ENCODE assay signal across 1 cellular context in the genomic region with DNA sequence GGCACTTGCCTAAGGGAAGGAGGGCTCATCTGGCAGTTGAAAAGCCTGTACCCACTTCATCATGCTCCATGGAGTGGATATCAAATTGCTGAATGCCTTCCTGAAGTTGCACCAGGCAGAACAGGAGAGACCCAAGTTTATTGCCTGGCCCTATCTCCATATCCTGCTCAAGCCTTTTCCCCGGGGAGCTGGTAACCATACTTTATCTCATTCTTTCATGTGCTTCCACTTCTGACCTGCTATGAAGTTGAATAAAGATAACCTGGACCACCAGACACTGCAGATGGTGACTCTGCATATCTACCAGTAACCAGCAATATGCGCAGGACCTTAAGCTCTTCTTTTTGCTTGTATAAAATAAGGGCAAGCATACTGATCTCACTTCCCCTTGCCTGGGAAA.
TF ChIP-seq lines count a peak whose summit lies in the region.

No MANE protein-coding gene starts in this region.

TF ChIP-seq in K562, 482 proteins besides CTCF, POLR2A, EP300 and RAD21 (continued from another document and continues in another):
- TF ChIP-seq, protein P1, sequence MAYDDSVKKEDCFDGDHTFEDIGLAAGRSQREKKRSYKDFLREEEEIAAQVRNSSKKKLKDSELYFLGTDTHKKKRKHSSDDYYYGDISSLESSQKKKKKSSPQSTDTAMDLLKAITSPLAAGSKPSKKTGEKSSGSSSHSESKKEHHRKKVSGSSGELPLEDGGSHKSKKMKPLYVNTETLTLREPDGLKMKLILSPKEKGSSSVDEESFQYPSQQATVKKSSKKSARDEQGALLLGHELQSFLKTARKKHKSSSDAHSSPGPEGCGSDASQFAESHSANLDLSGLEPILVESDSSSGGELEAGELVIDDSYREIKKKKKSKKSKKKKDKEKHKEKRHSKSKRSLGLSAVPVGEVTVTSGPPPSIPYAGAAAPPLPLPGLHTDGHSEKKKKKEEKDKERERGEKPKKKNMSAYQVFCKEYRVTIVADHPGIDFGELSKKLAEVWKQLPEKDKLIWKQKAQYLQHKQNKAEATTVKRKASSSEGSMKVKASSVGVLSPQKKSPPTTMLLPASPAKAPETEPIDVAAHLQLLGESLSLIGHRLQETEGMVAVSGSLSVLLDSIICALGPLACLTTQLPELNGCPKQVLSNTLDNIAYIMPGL (CRISPR knock-in tag; IDR thresholded peaks at IDR 0.05): no peak
- TF ChIP-seq KDM2B (CRISPR knock-in tag; IDR thresholded peaks at IDR 0.05) (no peak), ZNF780A (CRISPR knock-in tag; IDR thresholded peaks at IDR 0.05) (no peak), HDAC1 (IDR thresholded peaks at IDR 0.05) (no peak), RFX7 (CRISPR knock-in tag; IDR thresholded peaks at IDR 0.05) (no peak), ZNF12 (CRISPR knock-in tag; IDR thresholded peaks at IDR 0.05) (no peak), ZNF134 (CRISPR knock-in tag; conservative IDR thresholded peaks at IDR 0.05) (no peak), YBX1 (IDR thresholded peaks at IDR 0.05) (no peak), TAL1 (IDR thresholded peaks at IDR 0.05) (peak; percentile 94), ZNF232 (CRISPR knock-in tag; IDR thresholded peaks at IDR 0.05) (no peak), TAF9B (IDR thresholded peaks at IDR 0.05; ENCODE audit: partially characterized antibody) (no peak), HEY1 (CRISPR knock-in tag; IDR thresholded peaks at IDR 0.05; ENCODE audit: borderline replicate concordance) (no peak), FIP1L1 (IDR thresholded peaks at IDR 0.05; ENCODE audit: low read depth, low read length, poor library complexity, severe bottlenecking) (no peak), KLF16 (IDR thresholded peaks at IDR 0.05) (peak; percentile 90), BRCA1 (IDR thresholded peaks at IDR 0.05) (no peak), BRCA1 (CRISPR knock-in tag; IDR thresholded peaks at IDR 0.05) (no peak)
- TF ChIP-seq, protein P2, sequence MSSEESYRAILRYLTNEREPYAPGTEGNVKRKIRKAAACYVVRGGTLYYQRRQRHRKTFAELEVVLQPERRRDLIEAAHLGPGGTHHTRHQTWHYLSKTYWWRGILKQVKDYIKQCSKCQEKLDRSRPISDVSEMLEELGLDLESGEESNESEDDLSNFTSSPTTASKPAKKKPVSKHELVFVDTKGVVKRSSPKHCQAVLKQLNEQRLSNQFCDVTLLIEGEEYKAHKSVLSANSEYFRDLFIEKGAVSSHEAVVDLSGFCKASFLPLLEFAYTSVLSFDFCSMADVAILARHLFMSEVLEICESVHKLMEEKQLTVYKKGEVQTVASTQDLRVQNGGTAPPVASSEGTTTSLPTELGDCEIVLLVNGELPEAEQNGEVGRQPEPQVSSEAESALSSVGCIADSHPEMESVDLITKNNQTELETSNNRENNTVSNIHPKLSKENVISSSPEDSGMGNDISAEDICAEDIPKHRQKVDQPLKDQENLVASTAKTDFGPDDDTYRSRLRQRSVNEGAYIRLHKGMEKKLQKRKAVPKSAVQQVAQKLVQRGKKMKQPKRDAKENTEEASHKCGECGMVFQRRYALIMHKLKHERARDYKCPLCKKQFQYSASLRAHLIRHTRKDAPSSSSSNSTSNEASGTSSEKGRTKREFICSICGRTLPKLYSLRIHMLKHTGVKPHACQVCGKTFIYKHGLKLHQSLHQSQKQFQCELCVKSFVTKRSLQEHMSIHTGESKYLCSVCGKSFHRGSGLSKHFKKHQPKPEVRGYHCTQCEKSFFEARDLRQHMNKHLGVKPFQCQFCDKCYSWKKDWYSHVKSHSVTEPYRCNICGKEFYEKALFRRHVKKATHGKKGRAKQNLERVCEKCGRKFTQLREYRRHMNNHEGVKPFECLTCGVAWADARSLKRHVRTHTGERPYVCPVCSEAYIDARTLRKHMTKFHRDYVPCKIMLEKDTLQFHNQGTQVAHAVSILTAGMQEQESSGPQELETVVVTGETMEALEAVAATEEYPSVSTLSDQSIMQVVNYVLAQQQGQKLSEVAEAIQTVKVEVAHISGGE (CRISPR knock-in tag; IDR thresholded peaks at IDR 0.05): 0 out of 6 replicates have a peak, but pooled peaks of 1 of the 3 experiments have one; percentile 21
- TF ChIP-seq, protein P3, sequence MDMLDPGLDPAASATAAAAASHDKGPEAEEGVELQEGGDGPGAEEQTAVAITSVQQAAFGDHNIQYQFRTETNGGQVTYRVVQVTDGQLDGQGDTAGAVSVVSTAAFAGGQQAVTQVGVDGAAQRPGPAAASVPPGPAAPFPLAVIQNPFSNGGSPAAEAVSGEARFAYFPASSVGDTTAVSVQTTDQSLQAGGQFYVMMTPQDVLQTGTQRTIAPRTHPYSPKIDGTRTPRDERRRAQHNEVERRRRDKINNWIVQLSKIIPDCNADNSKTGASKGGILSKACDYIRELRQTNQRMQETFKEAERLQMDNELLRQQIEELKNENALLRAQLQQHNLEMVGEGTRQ (CRISPR knock-in tag; IDR thresholded peaks at IDR 0.05): no peak
- TF ChIP-seq, protein P4, sequence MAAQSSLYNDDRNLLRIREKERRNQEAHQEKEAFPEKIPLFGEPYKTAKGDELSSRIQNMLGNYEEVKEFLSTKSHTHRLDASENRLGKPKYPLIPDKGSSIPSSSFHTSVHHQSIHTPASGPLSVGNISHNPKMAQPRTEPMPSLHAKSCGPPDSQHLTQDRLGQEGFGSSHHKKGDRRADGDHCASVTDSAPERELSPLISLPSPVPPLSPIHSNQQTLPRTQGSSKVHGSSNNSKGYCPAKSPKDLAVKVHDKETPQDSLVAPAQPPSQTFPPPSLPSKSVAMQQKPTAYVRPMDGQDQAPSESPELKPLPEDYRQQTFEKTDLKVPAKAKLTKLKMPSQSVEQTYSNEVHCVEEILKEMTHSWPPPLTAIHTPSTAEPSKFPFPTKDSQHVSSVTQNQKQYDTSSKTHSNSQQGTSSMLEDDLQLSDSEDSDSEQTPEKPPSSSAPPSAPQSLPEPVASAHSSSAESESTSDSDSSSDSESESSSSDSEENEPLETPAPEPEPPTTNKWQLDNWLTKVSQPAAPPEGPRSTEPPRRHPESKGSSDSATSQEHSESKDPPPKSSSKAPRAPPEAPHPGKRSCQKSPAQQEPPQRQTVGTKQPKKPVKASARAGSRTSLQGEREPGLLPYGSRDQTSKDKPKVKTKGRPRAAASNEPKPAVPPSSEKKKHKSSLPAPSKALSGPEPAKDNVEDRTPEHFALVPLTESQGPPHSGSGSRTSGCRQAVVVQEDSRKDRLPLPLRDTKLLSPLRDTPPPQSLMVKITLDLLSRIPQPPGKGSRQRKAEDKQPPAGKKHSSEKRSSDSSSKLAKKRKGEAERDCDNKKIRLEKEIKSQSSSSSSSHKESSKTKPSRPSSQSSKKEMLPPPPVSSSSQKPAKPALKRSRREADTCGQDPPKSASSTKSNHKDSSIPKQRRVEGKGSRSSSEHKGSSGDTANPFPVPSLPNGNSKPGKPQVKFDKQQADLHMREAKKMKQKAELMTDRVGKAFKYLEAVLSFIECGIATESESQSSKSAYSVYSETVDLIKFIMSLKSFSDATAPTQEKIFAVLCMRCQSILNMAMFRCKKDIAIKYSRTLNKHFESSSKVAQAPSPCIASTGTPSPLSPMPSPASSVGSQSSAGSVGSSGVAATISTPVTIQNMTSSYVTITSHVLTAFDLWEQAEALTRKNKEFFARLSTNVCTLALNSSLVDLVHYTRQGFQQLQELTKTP (IDR thresholded peaks at IDR 0.05; ENCODE audit: low read depth in 1 of 2, partially characterized antibody in 2 of 2): no peak
- TF ChIP-seq, protein P5, sequence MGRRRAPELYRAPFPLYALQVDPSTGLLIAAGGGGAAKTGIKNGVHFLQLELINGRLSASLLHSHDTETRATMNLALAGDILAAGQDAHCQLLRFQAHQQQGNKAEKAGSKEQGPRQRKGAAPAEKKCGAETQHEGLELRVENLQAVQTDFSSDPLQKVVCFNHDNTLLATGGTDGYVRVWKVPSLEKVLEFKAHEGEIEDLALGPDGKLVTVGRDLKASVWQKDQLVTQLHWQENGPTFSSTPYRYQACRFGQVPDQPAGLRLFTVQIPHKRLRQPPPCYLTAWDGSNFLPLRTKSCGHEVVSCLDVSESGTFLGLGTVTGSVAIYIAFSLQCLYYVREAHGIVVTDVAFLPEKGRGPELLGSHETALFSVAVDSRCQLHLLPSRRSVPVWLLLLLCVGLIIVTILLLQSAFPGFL (CRISPR knock-in tag; IDR thresholded peaks at IDR 0.05): no peak
- TF ChIP-seq, protein P6, sequence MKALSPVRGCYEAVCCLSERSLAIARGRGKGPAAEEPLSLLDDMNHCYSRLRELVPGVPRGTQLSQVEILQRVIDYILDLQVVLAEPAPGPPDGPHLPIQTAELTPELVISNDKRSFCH (CRISPR knock-in tag; IDR thresholded peaks at IDR 0.05): no peak
- TF ChIP-seq, protein P6 (tag; IDR thresholded peaks at IDR 0.05): no peak
- TF ChIP-seq, protein P7, sequence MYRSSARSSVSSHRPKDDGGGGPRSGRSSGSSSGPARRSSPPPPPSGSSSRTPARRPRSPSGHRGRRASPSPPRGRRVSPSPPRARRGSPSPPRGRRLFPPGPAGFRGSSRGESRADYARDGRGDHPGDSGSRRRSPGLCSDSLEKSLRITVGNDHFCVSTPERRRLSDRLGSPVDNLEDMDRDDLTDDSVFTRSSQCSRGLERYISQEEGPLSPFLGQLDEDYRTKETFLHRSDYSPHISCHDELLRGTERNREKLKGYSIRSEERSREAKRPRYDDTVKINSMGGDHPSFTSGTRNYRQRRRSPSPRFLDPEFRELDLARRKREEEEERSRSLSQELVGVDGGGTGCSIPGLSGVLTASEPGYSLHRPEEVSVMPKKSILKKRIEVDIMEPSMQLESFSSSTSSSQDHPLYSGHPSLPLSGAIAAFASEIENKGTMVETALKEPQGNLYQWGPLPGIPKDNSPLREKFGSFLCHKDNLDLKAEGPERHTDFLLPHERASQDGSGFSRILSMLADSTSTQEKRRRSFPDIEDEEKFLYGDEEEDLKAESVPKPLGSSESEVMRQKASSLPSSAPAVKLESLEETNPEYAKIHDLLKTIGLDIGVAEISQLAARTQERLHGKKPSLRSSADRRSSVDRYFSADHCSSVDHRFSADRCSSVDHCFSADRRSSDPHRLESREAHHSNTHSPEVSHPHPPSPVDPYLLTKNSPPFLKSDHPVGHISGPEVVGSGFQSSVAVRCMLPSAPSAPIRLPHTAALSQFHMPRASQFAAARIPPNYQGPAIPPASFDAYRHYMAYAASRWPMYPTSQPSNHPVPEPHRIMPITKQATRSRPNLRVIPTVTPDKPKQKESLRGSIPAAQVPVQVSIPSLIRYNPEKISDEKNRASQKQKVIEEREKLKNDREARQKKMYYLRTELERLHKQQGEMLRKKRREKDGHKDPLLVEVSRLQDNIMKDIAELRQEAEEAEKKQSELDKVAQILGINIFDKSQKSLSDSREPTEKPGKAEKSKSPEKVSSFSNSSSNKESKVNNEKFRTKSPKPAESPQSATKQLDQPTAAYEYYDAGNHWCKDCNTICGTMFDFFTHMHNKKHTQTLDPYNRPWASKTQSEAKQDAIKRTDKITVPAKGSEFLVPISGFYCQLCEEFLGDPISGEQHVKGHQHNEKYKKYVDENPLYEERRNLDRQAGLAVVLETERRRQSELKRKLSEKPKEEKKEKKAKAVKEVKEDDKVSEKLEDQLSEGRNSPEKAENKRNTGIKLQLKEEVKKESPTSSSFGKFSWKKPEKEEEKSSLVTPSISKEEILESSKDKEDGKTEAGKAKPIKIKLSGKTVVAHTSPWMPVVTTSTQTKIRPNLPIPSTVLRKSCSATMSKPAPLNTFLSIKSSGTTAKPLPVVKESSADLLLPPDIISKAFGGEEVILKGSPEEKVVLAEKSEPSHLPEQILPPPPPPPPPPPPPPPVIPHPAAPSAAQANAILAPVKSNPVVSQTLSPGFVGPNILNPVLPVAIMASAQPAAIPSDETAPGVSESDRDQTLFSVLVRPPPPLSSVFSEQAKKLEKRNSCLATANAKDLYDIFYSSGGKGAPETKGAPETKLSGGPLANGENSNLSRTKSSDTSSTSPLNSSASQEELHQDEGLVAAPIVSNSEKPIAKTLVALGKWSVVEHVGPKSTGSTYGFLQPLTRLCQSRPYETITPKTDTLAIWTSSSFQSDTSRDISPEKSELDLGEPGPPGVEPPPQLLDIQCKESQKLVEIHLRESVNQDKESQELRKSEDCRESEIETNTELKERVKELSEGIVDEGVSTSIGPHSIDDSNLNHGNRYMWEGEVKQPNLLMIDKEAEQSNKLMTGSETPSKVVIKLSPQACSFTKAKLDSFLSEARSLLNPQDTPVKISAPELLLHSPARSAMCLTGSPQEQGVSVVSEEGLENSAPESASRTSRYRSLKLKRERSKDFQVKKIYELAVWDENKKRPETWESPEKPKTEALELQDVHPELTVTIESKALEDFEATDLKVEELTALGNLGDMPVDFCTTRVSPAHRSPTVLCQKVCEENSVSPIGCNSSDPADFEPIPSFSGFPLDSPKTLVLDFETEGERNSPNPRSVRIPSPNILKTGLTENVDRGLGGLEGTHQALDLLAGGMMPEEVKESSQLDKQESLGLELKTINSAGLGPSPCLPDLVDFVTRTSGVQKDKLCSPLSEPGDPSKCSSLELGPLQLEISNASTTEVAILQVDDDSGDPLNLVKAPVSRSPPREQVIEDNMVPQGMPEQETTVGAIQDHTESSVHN (IDR thresholded peaks at IDR 0.05; ENCODE audit: borderline replicate concordance in 1 of 2, low read depth in 1 of 2): no peak
- TF ChIP-seq, protein P8, sequence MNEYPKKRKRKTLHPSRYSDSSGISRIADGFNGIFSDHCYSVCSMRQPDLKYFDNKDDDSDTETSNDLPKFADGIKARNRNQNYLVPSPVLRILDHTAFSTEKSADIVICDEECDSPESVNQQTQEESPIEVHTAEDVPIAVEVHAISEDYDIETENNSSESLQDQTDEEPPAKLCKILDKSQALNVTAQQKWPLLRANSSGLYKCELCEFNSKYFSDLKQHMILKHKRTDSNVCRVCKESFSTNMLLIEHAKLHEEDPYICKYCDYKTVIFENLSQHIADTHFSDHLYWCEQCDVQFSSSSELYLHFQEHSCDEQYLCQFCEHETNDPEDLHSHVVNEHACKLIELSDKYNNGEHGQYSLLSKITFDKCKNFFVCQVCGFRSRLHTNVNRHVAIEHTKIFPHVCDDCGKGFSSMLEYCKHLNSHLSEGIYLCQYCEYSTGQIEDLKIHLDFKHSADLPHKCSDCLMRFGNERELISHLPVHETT (CRISPR knock-in tag; conservative IDR thresholded peaks at IDR 0.05 in 1 of 2, IDR thresholded peaks at IDR 0.05 in 1 of 2): no peak
- TF ChIP-seq, protein P9, sequence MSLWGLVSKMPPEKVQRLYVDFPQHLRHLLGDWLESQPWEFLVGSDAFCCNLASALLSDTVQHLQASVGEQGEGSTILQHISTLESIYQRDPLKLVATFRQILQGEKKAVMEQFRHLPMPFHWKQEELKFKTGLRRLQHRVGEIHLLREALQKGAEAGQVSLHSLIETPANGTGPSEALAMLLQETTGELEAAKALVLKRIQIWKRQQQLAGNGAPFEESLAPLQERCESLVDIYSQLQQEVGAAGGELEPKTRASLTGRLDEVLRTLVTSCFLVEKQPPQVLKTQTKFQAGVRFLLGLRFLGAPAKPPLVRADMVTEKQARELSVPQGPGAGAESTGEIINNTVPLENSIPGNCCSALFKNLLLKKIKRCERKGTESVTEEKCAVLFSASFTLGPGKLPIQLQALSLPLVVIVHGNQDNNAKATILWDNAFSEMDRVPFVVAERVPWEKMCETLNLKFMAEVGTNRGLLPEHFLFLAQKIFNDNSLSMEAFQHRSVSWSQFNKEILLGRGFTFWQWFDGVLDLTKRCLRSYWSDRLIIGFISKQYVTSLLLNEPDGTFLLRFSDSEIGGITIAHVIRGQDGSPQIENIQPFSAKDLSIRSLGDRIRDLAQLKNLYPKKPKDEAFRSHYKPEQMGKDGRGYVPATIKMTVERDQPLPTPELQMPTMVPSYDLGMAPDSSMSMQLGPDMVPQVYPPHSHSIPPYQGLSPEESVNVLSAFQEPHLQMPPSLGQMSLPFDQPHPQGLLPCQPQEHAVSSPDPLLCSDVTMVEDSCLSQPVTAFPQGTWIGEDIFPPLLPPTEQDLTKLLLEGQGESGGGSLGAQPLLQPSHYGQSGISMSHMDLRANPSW (CRISPR knock-in tag; IDR thresholded peaks at IDR 0.05): no peak
